Comparison of ENCODE assay signal across 9 cellular contexts in genomic region chr17:77734371-77735050, GRCh38.
DNase-seq lines count a peak whose midpoint lies in the region; ATAC-seq, FAIRE-seq and TF ChIP-seq lines count a peak whose summit lies in the region.
"Had no signal": no experiment of that assay in that cellular context is flagged by ENCODE, and none has a peak within 500 bp of the region (broad histone marks: within the 10 kb centered on the region; RNA-seq: fewer than 3 reads in every experiment).

No MANE protein-coding gene starts in this region.

- TF ChIP-seq POLR2A in A549 (IDR thresholded peaks at IDR 0.05; ENCODE audit: low read length) (no peak), IMR-90 (IDR thresholded peaks at IDR 0.05; ENCODE audit: low read depth, low read length) (no peak)

- H4K20me1 ChIP-seq in IMR-90 (ENCODE audit: insufficient read depth, low read length), result no peaks in the 10 kb centered on the region

- no peaks in the 10 kb centered on the region for H3K79me2 ChIP-seq in trophoblast cell (ENCODE audit: control insufficient read depth, insufficient read depth, low read length, poor library complexity)

- in situ Hi-C loops in IMR-90 (cut with MboI; ENCODE audit: low sequenced_read_pairs), result no loop called here

- H2AK9ac ChIP-seq in IMR-90 (replicated peaks; ENCODE audit: low read depth, low read length, poor library complexity), result no peak overlapping the region

- H3K9me3 ChIP-seq in A549, result peaks cover 29% of the 10 kb centered on the region
- peaks cover 2% of the 10 kb centered on the region; the same call in 1 of the 2 replicates for H3K9me3 ChIP-seq in IMR-90 (ENCODE audit: control insufficient read depth, insufficient read depth, low read length)
- peaks cover 6% of the 10 kb centered on the region for H3K9me3 ChIP-seq in RWPE2 (ENCODE audit: severe bottlenecking)
- H3K9me3 ChIP-seq in trophoblast cell (ENCODE audit: insufficient read depth, low read depth, low read length), result peaks cover 3% of the 10 kb centered on the region

- dilution Hi-C loops in IMR-90 (cut with HindIII; ENCODE audit: low sequenced_read_pairs, unreplicated experiment), result no loop called here

- peak overlapping the region in 1 of 2 experiments; percentile 64; a peak in 3 of 6 replicates for H3K27ac ChIP-seq in A549
- H3K27ac ChIP-seq in IMR-90 (ENCODE audit: insufficient read depth, low read length), result no peak overlapping the region
- no peak overlapping the region for H3K27ac ChIP-seq in RWPE2 (ENCODE audit: poor library complexity, severe bottlenecking)
- no peak overlapping the region for H3K27ac ChIP-seq in trophoblast cell (ENCODE audit: low read depth, low read length)

- H2AK5ac ChIP-seq in IMR-90 (ENCODE audit: low read depth, low read length) (no peak overlapping the region), trophoblast cell (ENCODE audit: low read length) (no peak overlapping the region)

- H2BK12ac ChIP-seq in trophoblast cell (ENCODE audit: low read length), result no peak overlapping the region

- no peak for FAIRE-seq in A549 (lab: Jason Lieb, UNC)

- H3K9me1 ChIP-seq in IMR-90 (ENCODE audit: insufficient read depth, low read length), result no peaks in the 10 kb centered on the region

- TF ChIP-seq EP300 in A549 (IDR thresholded peaks at IDR 0.05), result no peak

- POLR2A ChIA-PET in A549 (lab: Yijun Ruan, JAX), result interaction anchor here (0.7 kb wide), 1 partner anchor 224 kb away, joined by 5 read pairs; the partner anchor contains the start of gene TNRC6C
- POLR2A ChIA-PET in IMR-90 (lab: Charles Lee; ENCODE audit: unreplicated experiment), result no interaction called here

- H2BK20ac ChIP-seq in IMR-90 (ENCODE audit: low read depth, low read length), result no peak overlapping the region

- H3K18ac ChIP-seq in IMR-90 (ENCODE audit: low read depth, low read length), result no peak overlapping the region
- no peak overlapping the region for H3K18ac ChIP-seq in trophoblast cell (ENCODE audit: low read length)

- ATAC-seq in A549 (peak; percentile 40 to 73; a peak in 4 of 6 replicates), IMR-90 (ENCODE audit: low read depth) (peak; percentile 64), RWPE2 (ENCODE audit: low read depth) (peak; percentile 63)
- no peak for ATAC-seq in stimulated activated naive CD8-positive, alpha-beta T cell treated with anti-CD3 and anti-CD28 coated beads, Interleukin-15, Interleukin-2, amounts not matched to agents 100 U/mL and 50 U/mL, for 24 hours
- ATAC-seq: naive thymus-derived CD8-positive, alpha-beta T cell had no signal

- no peak overlapping the region for H2BK5ac ChIP-seq in IMR-90 (ENCODE audit: low read depth, low read length, poor library complexity, severe bottlenecking)
- H2BK5ac ChIP-seq in trophoblast cell (ENCODE audit: low read depth, low read length, poor library complexity), result no peak overlapping the region

- H3K27me3 ChIP-seq in IMR-90 (ENCODE audit: control insufficient read depth, insufficient read depth, low read length), result peaks cover 32% of the 10 kb centered on the region
- peaks cover 63% of the 10 kb centered on the region for H3K27me3 ChIP-seq in RWPE2 (ENCODE audit: insufficient read depth, poor library complexity, severe bottlenecking)
- H3K27me3 ChIP-seq in trophoblast cell (ENCODE audit: insufficient read depth, low read length), result peaks cover 2% of the 10 kb centered on the region

- H3K14ac ChIP-seq in IMR-90 (replicated peaks; ENCODE audit: low read depth, low read length), result no peak overlapping the region
- H3K14ac ChIP-seq in trophoblast cell (ENCODE audit: low read length), result no peak overlapping the region

- no peak overlapping the region for H4K5ac ChIP-seq in IMR-90 (ENCODE audit: low read depth, low read length)

- H3K4ac ChIP-seq in IMR-90 (ENCODE audit: low read depth, low read length) (no peak overlapping the region), trophoblast cell (ENCODE audit: low read depth, low read length) (no peak overlapping the region)

- DNase-seq in A549 (ENCODE audit: low read depth in 1 of 2, low spot score in 1 of 2) (peak; percentile 37 to 44), IMR-90 (peak; percentile 16), RWPE2 (ENCODE audit: low spot score) (peak; percentile 64), fibroblast of pulmonary artery (ENCODE audit: low read depth) (peak; percentile 73), occipital lobe (lab: John Stamatoyannopoulos, UW) (peak; percentile 72), trophoblast cell (no peak)
- no peak for DNase-seq in stimulated activated naive CD8-positive, alpha-beta T cell treated with anti-CD3 and anti-CD28 coated beads, Interleukin-15, Interleukin-2, amounts not matched to agents 100 U/mL and 50 U/mL, for 24 hours
- no peak for DNase-seq in effector CD4-positive, alpha-beta T cell

- no peaks in the 10 kb centered on the region for H3K79me1 ChIP-seq in IMR-90 (ENCODE audit: low read depth in 1 of 2, low read length in 2 of 2)
- H3K79me1 ChIP-seq in trophoblast cell (ENCODE audit: low read length), result no peaks in the 10 kb centered on the region

- 22% methylated on average over 15 of the region's 18 CpGs for WGBS in A549 (ENCODE audit: missing lambda C conversion rate)
- WGBS in IMR-90 (ENCODE audit: extremely low coverage in 2 of 2, insufficient read length in 1 of 2), 2 experiments, result 4% methylated on average over 5 of the region's 18 CpGs; no CpG with 5 or more reads in 1 of the 2 experiments
- WGBS in trophoblast cell (ENCODE audit: extremely low coverage, insufficient coverage, insufficient read length), result no CpG with 5 or more reads among the region's 18 CpGs

- H3K23ac ChIP-seq in IMR-90 (ENCODE audit: low read depth, low read length) (no peak overlapping the region), trophoblast cell (ENCODE audit: low read length) (no peak overlapping the region)

- CTCF ChIA-PET in A549 (lab: Yijun Ruan, JAX), result interaction anchor here (0.5 to 1.1 kb wide), 4 partner anchors 13 to 198 kb away, joined by 3 to 4 read pairs (median 3); no protein-coding TSS in a partner anchor
- CTCF ChIA-PET in IMR-90 (lab: Yijun Ruan, JAX), result no interaction called here

- H3K4me1 ChIP-seq in A549 (peaks cover 14% of the 10 kb centered on the region), IMR-90 (ENCODE audit: control insufficient read depth, insufficient read depth, low read length) (peaks cover 7% of the 10 kb centered on the region; the same call in 1 of the 2 replicates), RWPE2 (ENCODE audit: insufficient read depth, poor library complexity, severe bottlenecking) (peaks cover 8% of the 10 kb centered on the region), trophoblast cell (ENCODE audit: control insufficient read depth in 1 of 2, insufficient read depth in 2 of 2, low read length in 2 of 2) (no peaks in the 10 kb centered on the region)

- H3K4me2 ChIP-seq in A549 (peak overlapping the region; percentile 62), IMR-90 (ENCODE audit: low read depth, low read length) (no peak overlapping the region; the same call in 1 of the 2 replicates), trophoblast cell (ENCODE audit: low read length) (no peak overlapping the region)

- H3K56ac ChIP-seq in IMR-90 (ENCODE audit: extremely low read depth, insufficient read depth, low read length), result no peak overlapping the region

- intact Hi-C loops in IMR-90 (cut with micrococcal nuclease), result loop anchor here (10.0 kb wide), 1 partner anchor 280 kb away; no protein-coding TSS in a partner anchor

- H2AFZ ChIP-seq in IMR-90 (replicated peaks; ENCODE audit: low read length, poor library complexity) (peak overlapping the region; percentile 75), trophoblast cell (ENCODE audit: insufficient read depth, low read length, poor library complexity) (no peak overlapping the region)

- H3K36me3 ChIP-seq in IMR-90 (ENCODE audit: control insufficient read depth, insufficient read depth, low read length) (no peaks in the 10 kb centered on the region), RWPE2 (ENCODE audit: low read depth) (no peaks in the 10 kb centered on the region), trophoblast cell (ENCODE audit: control insufficient read depth in 1 of 2, insufficient read depth in 2 of 2, low read length in 2 of 2) (no peaks in the 10 kb centered on the region)

- BruUV-seq in IMR-90 (replicated peaks; lab: Mats Ljungman, UMichigan), result no TSS peak

- H3K9ac ChIP-seq in IMR-90 (ENCODE audit: low read depth, low read length), result no peak overlapping the region
- H3K9ac ChIP-seq in trophoblast cell (ENCODE audit: low read length), result no peak overlapping the region

- H2BK15ac ChIP-seq in IMR-90 (ENCODE audit: low read depth, low read length), result no peak overlapping the region

- H2BK120ac ChIP-seq in IMR-90 (ENCODE audit: low read depth, low read length) (no peak overlapping the region), trophoblast cell (ENCODE audit: insufficient read depth, low read length, poor library complexity) (no peak overlapping the region)

- H4K8ac ChIP-seq in IMR-90 (ENCODE audit: low read depth in 2 of 2, low read length in 2 of 2) (no peak overlapping the region), trophoblast cell (ENCODE audit: low read depth, low read length) (no peak overlapping the region)

- H4K91ac ChIP-seq in IMR-90 (ENCODE audit: insufficient read depth, low read depth, low read length) (no peak overlapping the region), trophoblast cell (ENCODE audit: low read depth, low read length) (no peak overlapping the region)

- TF ChIP-seq CTCF in A549 (IDR thresholded peaks at IDR 0.05) (no peak), IMR-90 (conservative IDR thresholded peaks at IDR 0.05; ENCODE audit: low read depth, low read length) (no peak), RWPE2 (IDR thresholded peaks at IDR 0.05; ENCODE audit: poor library complexity, severe bottlenecking) (no peak), fibroblast of pulmonary artery (IDR thresholded peaks at IDR 0.05; ENCODE audit: low read length, missing control alignments) (no peak)

- H3K4me3 ChIP-seq in A549 (no peak overlapping the region), IMR-90 (ENCODE audit: insufficient read depth, low read depth, low read length) (no peak overlapping the region), RWPE2 (ENCODE audit: severe bottlenecking) (no peak overlapping the region), fibroblast of pulmonary artery (replicated peaks; ENCODE audit: low read depth, low read length) (no peak overlapping the region), trophoblast cell (ENCODE audit: low read depth, low read length) (no peak overlapping the region)

- H4K12ac ChIP-seq in trophoblast cell (ENCODE audit: low read depth, low read length), result no peak overlapping the region

- TF ChIP-seq RAD21 in A549 (conservative IDR thresholded peaks at IDR 0.05 in 1 of 2, IDR thresholded peaks at IDR 0.05 in 1 of 2) (no peak), IMR-90 (IDR thresholded peaks at IDR 0.05; ENCODE audit: low read length) (no peak)

TF ChIP-seq in A549, 52 proteins besides CTCF, POLR2A, EP300 and RAD21 (continues in another document):
- TF ChIP-seq PHF8 (IDR thresholded peaks at IDR 0.05; ENCODE audit: borderline replicate concordance, low read depth) (no peak), NPAS2 (CRISPR knock-in tag; IDR thresholded peaks at IDR 0.05; ENCODE audit: borderline replicate concordance) (no peak)

TF ChIP-seq in IMR-90, 13 proteins besides CTCF, POLR2A, EP300 and RAD21 (continues in another document):
- TF ChIP-seq MXI1 (IDR thresholded peaks at IDR 0.05; ENCODE audit: borderline replicate concordance, low read depth, low read length) (no peak), RFX5 (IDR thresholded peaks at IDR 0.05; ENCODE audit: low read depth, low read length) (no peak), CHD1 (IDR thresholded peaks at IDR 0.05; ENCODE audit: low read depth, low read length) (no peak)

Comparison
In these comparisons a context has a peak if more than half of its experiments do, and no peak if none do; other contexts are left out.
1. DNase-seq: peak in A549 (2 of 2), IMR-90 (single experiment), RWPE2 (single experiment), fibroblast of pulmonary artery (single experiment) and occipital lobe (single experiment); none in stimulated activated naive CD8-positive, alpha-beta T cell treated with anti-CD3 and anti-CD28 coated beads, Interleukin-15, Interleukin-2, amounts not matched to agents 100 U/mL and 50 U/mL, for 24 hours (single experiment), trophoblast cell (0 of 2) and effector CD4-positive, alpha-beta T cell (single experiment).